29 cellular contexts compared by ENCODE assay signal in genomic region chr9:23941051-23941450, GRCh38.
"Had no signal": no experiment of that assay in that cellular context is flagged by ENCODE, and none has a peak within 500 bp of the region (broad histone marks: within the 10 kb centered on the region; RNA-seq: fewer than 3 reads in every experiment).

No MANE protein-coding gene starts in this region.

- H3K27me3 Mint-ChIP-seq: activated CD4-positive, alpha-beta T cell treated with anti-CD3 and anti-CD28 coated beads for 36 hours; activated CD8-positive, alpha-beta memory T cell treated with anti-CD3 and anti-CD28 coated beads, Interleukin-2, amount 10 ng/mL, durations not matched to agents 7 days and 5 days; activated naive CD4-positive, alpha-beta T cell treated with anti-CD3 and anti-CD28 coated beads, Interleukin-2, amount 50 U/mL, for 24 hours; activated naive CD8-positive, alpha-beta T cell treated with anti-CD3 and anti-CD28 coated beads, Interleukin-2, amount 50 U/mL, for 24 hours; naive thymus-derived CD4-positive, alpha-beta T cell; stimulated activated naive B cell treated with anti-CD40 and anti-IgM and Interleukin-4, amounts not matched to agents 10 μg/mL and 1 μg/mL and 100 μg/mL, for 72 hours had no signal

- H3K4me1 ChIP-seq: pancreas, prostate gland, sigmoid colon, stomach, thyroid gland, upper lobe of right lung had no signal

- H3K27ac ChIP-seq: pancreas, prostate gland, sigmoid colon, stomach, thyroid gland, upper lobe of right lung had no signal

- DNase-seq: activated CD4-positive, alpha-beta T cell treated with anti-CD3 and anti-CD28 coated beads for 36 hours; activated CD4-positive, CD25-positive, alpha-beta regulatory T cell; activated CD8-positive, alpha-beta memory T cell treated with anti-CD3 and anti-CD28 coated beads, Interleukin-2, amount 10 ng/mL, durations not matched to agents 7 days and 5 days; activated CD8-positive, alpha-beta T cell treated with anti-CD3 and anti-CD28 coated beads, Interleukin-2, amount 10 ng/mL, durations not matched to agents 7 days and 5 days; activated naive CD8-positive, alpha-beta T cell treated with anti-CD3 and anti-CD28 coated beads, Interleukin-2, amount 50 U/mL, for 24 hours; activated T-cell treated with anti-CD3 and anti-CD28 coated beads, Interleukin-2, amount 50 U/mL, for 48 hours; amygdala; dermis blood vessel endothelial cell; effector CD4-positive, alpha-beta T cell; head of caudate nucleus; hippocampal formation; kidney; left colon; midbrain; naive thymus-derived CD4-positive, alpha-beta T cell; nucleus accumbens; pancreas; retina; sigmoid colon; small intestine; stimulated activated CD4-positive, alpha-beta T cell treated with anti-CD3 and anti-CD28 coated beads, Interleukin-1b, Interleukin-23, amount 100 ng/mL, for 48 hours; stimulated activated naive B cell treated with anti-CD40 and anti-IgM and Interleukin-4, amounts not matched to agents 10 μg/mL and 1 μg/mL and 100 μg/mL, for 72 hours; stomach; thyroid gland; upper lobe of right lung had no signal

- H3K4me3 ChIP-seq: pancreas, prostate gland, sigmoid colon, stomach, thyroid gland, upper lobe of right lung had no signal

- H3K27me3 ChIP-seq: pancreas, sigmoid colon, stomach, thyroid gland, upper lobe of right lung had no signal

- H3K9me3 ChIP-seq: pancreas, prostate gland, thyroid gland had no signal

- H3K36me3 ChIP-seq: pancreas, prostate gland, sigmoid colon, stomach, thyroid gland, upper lobe of right lung had no signal

- H3K4me1 Mint-ChIP-seq: activated CD4-positive, alpha-beta T cell treated with anti-CD3 and anti-CD28 coated beads for 36 hours; activated CD8-positive, alpha-beta memory T cell treated with anti-CD3 and anti-CD28 coated beads, Interleukin-2, amount 10 ng/mL, durations not matched to agents 7 days and 5 days; activated naive CD4-positive, alpha-beta T cell treated with anti-CD3 and anti-CD28 coated beads, Interleukin-2, amount 50 U/mL, for 24 hours; activated naive CD8-positive, alpha-beta T cell treated with anti-CD3 and anti-CD28 coated beads, Interleukin-2, amount 50 U/mL, for 24 hours; naive thymus-derived CD4-positive, alpha-beta T cell; stimulated activated naive B cell treated with anti-CD40 and anti-IgM and Interleukin-4, amounts not matched to agents 10 μg/mL and 1 μg/mL and 100 μg/mL, for 72 hours had no signal

- H3K27ac Mint-ChIP-seq: activated CD4-positive, alpha-beta T cell treated with anti-CD3 and anti-CD28 coated beads for 36 hours; activated CD8-positive, alpha-beta memory T cell treated with anti-CD3 and anti-CD28 coated beads, Interleukin-2, amount 10 ng/mL, durations not matched to agents 7 days and 5 days; activated CD8-positive, alpha-beta T cell treated with anti-CD3 and anti-CD28 coated beads, Interleukin-2, amount 10 ng/mL, durations not matched to agents 7 days and 5 days; activated naive CD4-positive, alpha-beta T cell treated with anti-CD3 and anti-CD28 coated beads, Interleukin-2, amount 50 U/mL, for 24 hours; activated naive CD8-positive, alpha-beta T cell treated with anti-CD3 and anti-CD28 coated beads, Interleukin-2, amount 50 U/mL, for 24 hours; activated T-helper 2 cell treated with anti-CD3 and anti-CD28 coated beads, Interferon-gamma antibody, Interleukin-2, Interleukin-4, amounts not matched to agents 10 μg/mL and 5 μg/mL and 100 μg/mL, durations not matched to agents 14 hours and 24 hours and 36 hours; naive thymus-derived CD4-positive, alpha-beta T cell; stimulated activated naive B cell treated with anti-CD40 and anti-IgM and Interleukin-4, amounts not matched to agents 10 μg/mL and 1 μg/mL and 100 μg/mL, for 72 hours; T-helper 2 cell treated with Interferon-gamma antibody and Interleukin-4, amounts not matched to agents 5 μg/mL and 100 μg/mL, for 36 hours had no signal

- H3K36me3 Mint-ChIP-seq: activated CD8-positive, alpha-beta memory T cell treated with anti-CD3 and anti-CD28 coated beads, Interleukin-2, amount 10 ng/mL, durations not matched to agents 7 days and 5 days; activated naive CD4-positive, alpha-beta T cell treated with anti-CD3 and anti-CD28 coated beads, Interleukin-2, amount 50 U/mL, for 24 hours; naive thymus-derived CD4-positive, alpha-beta T cell; stimulated activated naive B cell treated with anti-CD40 and anti-IgM and Interleukin-4, amounts not matched to agents 10 μg/mL and 1 μg/mL and 100 μg/mL, for 72 hours had no signal

- ATAC-seq: activated CD4-positive, alpha-beta T cell treated with anti-CD3 and anti-CD28 coated beads for 36 hours; activated CD8-positive, alpha-beta memory T cell treated with anti-CD3 and anti-CD28 coated beads, Interleukin-2, amount 10 ng/mL, durations not matched to agents 7 days and 5 days; activated CD8-positive, alpha-beta T cell treated with anti-CD3 and anti-CD28 coated beads, Interleukin-2, amount 10 ng/mL, durations not matched to agents 7 days and 5 days; activated naive CD8-positive, alpha-beta T cell treated with anti-CD3 and anti-CD28 coated beads, Interleukin-2, amount 50 U/mL, for 24 hours; left colon; naive thymus-derived CD4-positive, alpha-beta T cell; pancreas; stimulated activated naive B cell treated with anti-CD40 and anti-IgM and Interleukin-4, amounts not matched to agents 10 μg/mL and 1 μg/mL and 100 μg/mL, for 72 hours; upper lobe of right lung had no signal

- H3K4me3 Mint-ChIP-seq: activated CD4-positive, alpha-beta T cell treated with anti-CD3 and anti-CD28 coated beads for 36 hours; activated CD8-positive, alpha-beta memory T cell treated with anti-CD3 and anti-CD28 coated beads, Interleukin-2, amount 10 ng/mL, durations not matched to agents 7 days and 5 days; activated CD8-positive, alpha-beta T cell treated with anti-CD3 and anti-CD28 coated beads, Interleukin-2, amount 10 ng/mL, durations not matched to agents 7 days and 5 days; activated naive CD4-positive, alpha-beta T cell treated with anti-CD3 and anti-CD28 coated beads, Interleukin-2, amount 50 U/mL, for 24 hours; activated naive CD8-positive, alpha-beta T cell treated with anti-CD3 and anti-CD28 coated beads, Interleukin-2, amount 50 U/mL, for 24 hours; naive thymus-derived CD4-positive, alpha-beta T cell; stimulated activated naive B cell treated with anti-CD40 and anti-IgM and Interleukin-4, amounts not matched to agents 10 μg/mL and 1 μg/mL and 100 μg/mL, for 72 hours; T-helper 2 cell treated with Interferon-gamma antibody and Interleukin-4, amounts not matched to agents 5 μg/mL and 100 μg/mL, for 36 hours had no signal
